Comparison of ENCODE assay signal across 2 cellular contexts in genomic region chr14:60790850-60791249, GRCh38.
TF ChIP-seq lines count a peak whose summit lies in the region.

No MANE protein-coding gene starts in this region.

TF ChIP-seq in GM23338, 12 proteins besides CTCF, POLR2A, EP300 and RAD21 (continued from another document):
- TF ChIP-seq CREB1 (CRISPR knock-in tag; IDR thresholded peaks at IDR 0.05; ENCODE audit: low read depth) (no peak), ETS1 (IDR thresholded peaks at IDR 0.05) (no peak), JUNB (IDR thresholded peaks at IDR 0.05; ENCODE audit: unreplicated experiment) (no peak), NANOG (IDR thresholded peaks at IDR 0.05; ENCODE audit: borderline replicate concordance) (no peak), ZNF462 (CRISPR knock-in tag; IDR thresholded peaks at IDR 0.05) (no peak)
TF ChIP-seq in GM23338: peak in this region for 0.

TF ChIP-seq in WTC11, 78 proteins besides CTCF, POLR2A, EP300 and RAD21 (continued from another document):
- TF ChIP-seq PRDM15 (CRISPR knock-in tag; IDR thresholded peaks at IDR 0.05) (no peak), GTF2I (CRISPR knock-in tag; conservative IDR thresholded peaks at IDR 0.05) (no peak), E2F1 (CRISPR knock-in tag; IDR thresholded peaks at IDR 0.05) (no peak), ELF4 (CRISPR knock-in tag; IDR thresholded peaks at IDR 0.05; ENCODE audit: low read depth) (no peak), GABPB1 (CRISPR knock-in tag; IDR thresholded peaks at IDR 0.05) (no peak)
